Comparison of ENCODE assay signal across 1 cellular context in the genomic region with DNA sequence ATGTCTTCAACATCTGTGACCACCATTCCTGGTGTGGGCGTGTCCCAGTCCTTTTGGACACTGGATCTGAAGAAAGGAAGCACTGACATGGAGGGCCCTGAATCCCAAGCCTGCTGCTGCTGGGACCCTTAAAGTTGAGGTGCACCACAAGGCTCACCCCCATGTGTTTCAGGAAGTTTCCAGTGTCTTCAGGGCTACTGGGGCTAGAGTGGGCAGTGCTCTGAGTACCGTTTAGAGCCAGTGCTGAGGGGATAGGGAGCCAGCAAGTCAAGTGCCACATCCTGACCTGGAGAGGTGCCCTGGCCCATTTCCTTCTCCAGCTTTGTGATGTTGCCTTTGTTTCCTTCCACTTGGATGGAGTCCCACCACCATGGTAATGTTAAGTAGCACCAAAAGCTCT.
TF ChIP-seq lines count a peak whose summit lies in the region.

No MANE protein-coding gene starts in this region.

TF ChIP-seq in HepG2, 621 proteins besides CTCF, POLR2A, EP300 and RAD21:
- no peak for TF ChIP-seq CBX1 (IDR thresholded peaks at IDR 0.05; ENCODE audit: low read depth)
- no peak for TF ChIP-seq BRD4 (CRISPR knock-in tag; IDR thresholded peaks at IDR 0.05)
- TF ChIP-seq ZNF543 (CRISPR knock-in tag; IDR thresholded peaks at IDR 0.05) = no peak
- TF ChIP-seq ARHGAP35 (CRISPR knock-in tag; IDR thresholded peaks at IDR 0.05; ENCODE audit: borderline replicate concordance) = no peak
- TF ChIP-seq, protein P1, sequence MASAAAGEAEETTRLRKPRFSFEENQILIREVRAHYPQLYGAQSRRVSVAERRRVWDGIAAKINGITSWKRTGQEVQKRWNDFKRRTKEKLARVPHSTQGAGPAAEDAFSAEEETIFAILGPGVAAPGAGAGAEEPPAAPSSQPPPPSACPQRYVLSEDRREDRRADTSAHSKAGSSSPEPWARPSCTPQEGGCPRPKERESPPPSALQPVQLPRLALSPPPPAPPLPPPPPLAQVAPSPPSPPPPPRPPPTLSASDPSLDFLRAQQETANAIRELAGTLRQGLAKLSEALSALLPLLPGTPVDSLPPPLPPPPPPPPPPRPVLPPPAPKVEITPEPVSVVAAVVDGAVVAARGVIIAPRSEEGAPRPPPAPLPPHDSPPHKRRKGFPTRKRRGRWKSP (CRISPR knock-in tag; IDR thresholded peaks at IDR 0.05) = no peak
- TF ChIP-seq TBL1XR1 (IDR thresholded peaks at IDR 0.05; ENCODE audit: borderline replicate concordance, low read length, partially characterized antibody) = no peak
- TF ChIP-seq ZNF530 (CRISPR knock-in tag; IDR thresholded peaks at IDR 0.05; ENCODE audit: low read depth) = no peak
- no peak for TF ChIP-seq NCOR1 (IDR thresholded peaks at IDR 0.05; ENCODE audit: borderline replicate concordance, low read length)
- TF ChIP-seq ATM (IDR thresholded peaks at IDR 0.05; ENCODE audit: borderline replicate concordance) = no peak
- TF ChIP-seq ONECUT2 (CRISPR knock-in tag; IDR thresholded peaks at IDR 0.05) = no peak
- no peak for TF ChIP-seq BHLHE40 (IDR thresholded peaks at IDR 0.05; ENCODE audit: low read length)
- no peak for TF ChIP-seq SRY (CRISPR knock-in tag; IDR thresholded peaks at IDR 0.05)
- no peak for TF ChIP-seq ZEB1 (IDR thresholded peaks at IDR 0.05; ENCODE audit: insufficient replicate concordance, low read depth)
TF ChIP-seq in HepG2: peak in this region for 0.
